Comparison of ENCODE assay signal across 9 cellular contexts in the genomic region with DNA sequence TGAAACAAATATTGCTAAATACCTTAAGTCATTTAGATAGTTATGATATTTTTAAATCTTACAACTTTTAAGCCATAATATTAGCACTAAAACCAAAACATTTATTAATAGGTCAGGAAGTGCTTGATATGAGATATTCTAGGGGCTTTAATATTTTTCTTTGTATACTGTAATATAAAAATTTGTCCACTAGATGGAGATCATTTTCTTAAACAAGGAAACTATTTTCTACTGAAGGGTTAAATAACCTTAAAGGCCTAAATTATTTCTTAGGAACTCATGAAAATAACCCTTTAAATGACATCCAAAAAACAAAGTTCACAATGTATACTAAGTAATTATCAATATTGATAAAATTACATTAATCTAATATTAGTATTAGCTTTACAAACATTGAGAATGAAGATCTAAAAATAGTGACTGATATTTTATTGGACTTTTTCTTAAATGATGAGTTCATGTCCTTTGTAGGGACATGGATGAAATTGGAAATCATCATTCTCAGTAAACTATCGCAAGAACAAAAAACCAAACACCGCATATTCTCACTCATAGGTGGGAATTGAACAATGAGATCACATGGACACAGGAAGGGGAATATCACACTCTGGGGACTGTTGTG.
DNase-seq lines count a peak whose midpoint lies in the region; ATAC-seq and TF ChIP-seq lines count a peak whose summit lies in the region.
"Had no signal": no experiment of that assay in that cellular context is flagged by ENCODE, and none has a peak within 500 bp of the region (broad histone marks: within the 10 kb centered on the region; RNA-seq: fewer than 3 reads in every experiment).

No MANE protein-coding gene starts in this region.

- no peak overlapping the region for H2AK5ac ChIP-seq in H9 (ENCODE audit: insufficient read length, low read length)

- no peak overlapping the region for H4K8ac ChIP-seq in H9 (replicated peaks; ENCODE audit: insufficient read length, low read depth, low read length)

- H3K18ac ChIP-seq in H9 (ENCODE audit: insufficient read length, low read depth, low read length), result no peak overlapping the region

- no peak for TF ChIP-seq EP300 in suprapubic skin (IDR thresholded peaks at IDR 0.05)

- H3K27me3 ChIP-seq in H9 (ENCODE audit: insufficient read depth, low read length), result no peaks in the 10 kb centered on the region
- no peaks in the 10 kb centered on the region for H3K27me3 ChIP-seq in suprapubic skin
- no peaks in the 10 kb centered on the region for H3K27me3 ChIP-seq in naive thymus-derived CD4-positive, alpha-beta T cell (ENCODE audit: control insufficient read depth in 2 of 2, insufficient read depth in 2 of 2, low read length in 2 of 2)
- H3K27me3 ChIP-seq: colonic mucosa had no signal

- peak; percentile 36 to 43 for DNase-seq in AML-193 (lab: John Stamatoyannopoulos, UW)
- no peak for DNase-seq in H9
- DNase-seq in SW480 (ENCODE audit: low spot score), result peak; percentile 42
- DNase-seq in kidney tubule cell (ENCODE audit: low spot score), result peak; percentile 29
- no peak for DNase-seq in suprapubic skin (ENCODE audit: low spot score in 2 of 2)
- no peak for DNase-seq in globus pallidus (ENCODE audit: low spot score)
- no peak for DNase-seq in naive thymus-derived CD4-positive, alpha-beta T cell
- no peak for DNase-seq in left colon
- DNase-seq: colonic mucosa had no signal

- H3K23me2 ChIP-seq in H9 (ENCODE audit: insufficient read length, low read depth, low read length, poor library complexity, severe bottlenecking), result no peaks in the 10 kb centered on the region

- no peaks in the 10 kb centered on the region for H3K79me1 ChIP-seq in H9 (ENCODE audit: insufficient read depth, low read depth, low read length, poor library complexity, severe bottlenecking)

- H2BK15ac ChIP-seq in H9 (ENCODE audit: low read depth, low read length), result no peak overlapping the region

- H3K4me1 ChIP-seq in H9 (ENCODE audit: insufficient read depth, low read length), result no peaks in the 10 kb centered on the region
- H3K4me1 ChIP-seq in suprapubic skin, result peaks cover 12% of the 10 kb centered on the region
- no peaks in the 10 kb centered on the region for H3K4me1 ChIP-seq in naive thymus-derived CD4-positive, alpha-beta T cell (ENCODE audit: control insufficient read depth in 2 of 2, insufficient read depth in 2 of 2, low read length in 2 of 2)

- no peak overlapping the region for H3K4me3 Mint-ChIP-seq in H9
- H3K4me3 Mint-ChIP-seq in naive thymus-derived CD4-positive, alpha-beta T cell, result no peak overlapping the region

- no peak for TF ChIP-seq POLR2A in suprapubic skin (IDR thresholded peaks at IDR 0.05)

- no peaks in the 10 kb centered on the region for H3K9me3 Mint-ChIP-seq in H9
- no peaks in the 10 kb centered on the region for H3K9me3 Mint-ChIP-seq in naive thymus-derived CD4-positive, alpha-beta T cell

- POLR2A ChIA-PET in naive thymus-derived CD4-positive, alpha-beta T cell (lab: Charles Lee), result no interaction called here

- H3K14ac ChIP-seq in H9 (ENCODE audit: insufficient read depth, low read length), result no peak overlapping the region

- no peak overlapping the region for H2AFZ ChIP-seq in H9 (ENCODE audit: low read length)

- intact Hi-C loops in naive thymus-derived CD4-positive, alpha-beta T cell (cut with micrococcal nuclease), result no loop called here
- intact Hi-C loops in left colon (cut with DNase I, micrococcal nuclease), result no loop called here

- no peaks in the 10 kb centered on the region for H3K79me2 ChIP-seq in H9 (ENCODE audit: insufficient read depth, low read length)

- no peak overlapping the region for H2BK20ac ChIP-seq in H9 (ENCODE audit: low read depth, low read length, poor library complexity, severe bottlenecking)

- no peak overlapping the region for H3K56ac ChIP-seq in H9 (ENCODE audit: insufficient read length, low read depth, low read length)

- peaks cover 3% of the 10 kb centered on the region for H3K36me3 ChIP-seq in suprapubic skin
- H3K36me3 ChIP-seq in naive thymus-derived CD4-positive, alpha-beta T cell (ENCODE audit: control insufficient read depth in 2 of 3, insufficient read depth in 3 of 3, low read length in 3 of 3), result no peaks in the 10 kb centered on the region
- H3K36me3 ChIP-seq: colonic mucosa had no signal

- H3K9ac ChIP-seq in H9 (ENCODE audit: extremely low read depth, insufficient read length, low read length), result no peak overlapping the region

- no peaks in the 10 kb centered on the region; the same call in none of the 2 replicates for H3K27me3 Mint-ChIP-seq in H9 (ENCODE audit: low read depth)
- peaks cover 14 to 36% (median 26%) of the 10 kb centered on the region in 5 donors for H3K27me3 Mint-ChIP-seq in naive thymus-derived CD4-positive, alpha-beta T cell

- H3K27ac ChIP-seq in H9 (ENCODE audit: insufficient read length, low read depth, low read length) (no peak overlapping the region), suprapubic skin (no peak overlapping the region)
- no peak overlapping the region for H3K27ac ChIP-seq in naive thymus-derived CD4-positive, alpha-beta T cell (ENCODE audit: low read depth, low read length)
- H3K27ac ChIP-seq: colonic mucosa had no signal

- H3K4me3 ChIP-seq in suprapubic skin, result no peak overlapping the region
- H3K4me3 ChIP-seq in naive thymus-derived CD4-positive, alpha-beta T cell (ENCODE audit: low read length), result no peak overlapping the region
- H3K4me3 ChIP-seq: colonic mucosa had no signal

- WGBS in H9 (ENCODE audit: extremely low coverage, insufficient read length, low lambda C conversion rate), result no CpG with 5 or more reads among the region's 2 CpGs
- 88% methylated on average over 2 of the region's 2 CpGs for WGBS in suprapubic skin

- H3K23ac ChIP-seq in H9 (ENCODE audit: insufficient read length, low read depth, low read length), result no peak overlapping the region

- no peak overlapping the region for H3K27ac Mint-ChIP-seq in H9
- H3K27ac Mint-ChIP-seq in naive thymus-derived CD4-positive, alpha-beta T cell, result no peak overlapping the region

- CTCF ChIA-PET in naive thymus-derived CD4-positive, alpha-beta T cell (lab: Charles Lee), result no interaction called here

- TF ChIP-seq CTCF in H9 (conservative IDR thresholded peaks at IDR 0.05) (peak; percentile 57), suprapubic skin (IDR thresholded peaks at IDR 0.05) (no peak)

- no peaks in the 10 kb centered on the region for H3K4me1 Mint-ChIP-seq in H9
- no peaks in the 10 kb centered on the region for H3K4me1 Mint-ChIP-seq in naive thymus-derived CD4-positive, alpha-beta T cell

- no peak overlapping the region for H4K5ac ChIP-seq in H9 (ENCODE audit: insufficient read length, low read depth, low read length)

- no peak overlapping the region for H2BK5ac ChIP-seq in H9 (ENCODE audit: insufficient read length, low read length)

- H3T11ph ChIP-seq in H9 (ENCODE audit: low read length), result no peak overlapping the region

- no peak overlapping the region for H4K91ac ChIP-seq in H9 (ENCODE audit: insufficient read length, low read depth, low read length)

- no peak for ATAC-seq in naive thymus-derived CD4-positive, alpha-beta T cell
- no peak for ATAC-seq in left colon

- H3K36me3 Mint-ChIP-seq in H9 (ENCODE audit: insufficient read depth in 1 of 3, low read depth in 3 of 3), result no peaks in the 10 kb centered on the region
- H3K36me3 Mint-ChIP-seq in naive thymus-derived CD4-positive, alpha-beta T cell, result no peaks in the 10 kb centered on the region

- H3K4ac ChIP-seq in H9 (ENCODE audit: low read depth, low read length), result no peak overlapping the region

- H2BK120ac ChIP-seq in H9 (ENCODE audit: low read depth, low read length, poor library complexity, severe bottlenecking), result no peak overlapping the region

- no peak overlapping the region for H2BK12ac ChIP-seq in H9 (ENCODE audit: insufficient read length, low read depth, low read length)

- H4K20me1 ChIP-seq in H9 (ENCODE audit: control insufficient read depth, insufficient read depth, insufficient read length), result no peaks in the 10 kb centered on the region

- H3K9me3 ChIP-seq in H9 (ENCODE audit: control insufficient read depth, low read depth, low read length) (no peaks in the 10 kb centered on the region), suprapubic skin (no peaks in the 10 kb centered on the region)
- no peaks in the 10 kb centered on the region for H3K9me3 ChIP-seq in naive thymus-derived CD4-positive, alpha-beta T cell (ENCODE audit: control insufficient read depth in 2 of 3, low read length in 3 of 3)
- H3K9me3 ChIP-seq: colonic mucosa had no signal

- no peak overlapping the region for H3K4me2 ChIP-seq in H9 (ENCODE audit: insufficient read depth, insufficient read length, low read length)

Comparison
In these comparisons a context has a peak if more than half of its experiments do, and no peak if none do; other contexts are left out.
1. DNase-seq: peak in AML-193 (2 of 2), SW480 (single experiment) and kidney tubule cell (single experiment); none in H9 (single experiment), suprapubic skin (0 of 2), globus pallidus (single experiment), naive thymus-derived CD4-positive, alpha-beta T cell (0 of 9) and left colon (0 of 2).